In the genomic region with DNA sequence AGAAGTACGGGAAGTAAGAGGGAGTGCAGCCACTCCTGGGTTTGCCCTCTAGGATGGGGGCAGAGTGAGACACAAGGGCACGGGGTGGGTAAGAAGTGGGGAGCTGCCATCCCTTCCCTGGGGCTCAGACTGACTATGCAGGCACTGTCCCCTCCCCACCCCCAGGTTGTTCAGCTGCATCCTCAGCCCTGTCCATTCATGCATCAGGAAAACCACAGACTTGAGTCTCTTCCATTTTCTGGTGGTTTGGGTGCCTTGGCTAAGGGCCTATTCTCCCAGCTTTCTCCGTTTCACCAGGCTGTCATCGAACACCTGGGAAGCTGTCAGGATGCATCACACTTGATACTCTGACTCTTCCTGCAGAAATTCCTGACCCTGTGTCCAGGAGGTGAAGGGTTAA, we compare ENCODE assay signal across 19 cellular contexts.
DNase-seq lines count a peak whose midpoint lies in the region; ATAC-seq, FAIRE-seq and TF ChIP-seq lines count a peak whose summit lies in the region.
"Had no signal": no experiment of that assay in that cellular context is flagged by ENCODE, and none has a peak within 500 bp of the region (broad histone marks: within the 10 kb centered on the region; RNA-seq: fewer than 3 reads in every experiment).

No MANE protein-coding gene starts in this region.

- no peaks in the 10 kb centered on the region for H3K36me3 Mint-ChIP-seq in astrocyte (ENCODE audit: low read depth, unreplicated experiment)

- no peaks in the 10 kb centered on the region for H3K79me2 ChIP-seq in astrocyte (ENCODE audit: insufficient read depth, low read length)

- H3K36me3 ChIP-seq in astrocyte (ENCODE audit: insufficient read depth, low read length) (no peaks in the 10 kb centered on the region), esophagus (ENCODE audit: control insufficient read depth in 2 of 2, insufficient read depth in 2 of 2, low read length in 1 of 2) (no peaks in the 10 kb centered on the region), heart right ventricle (no peaks in the 10 kb centered on the region), mesenchymal stem cell (ENCODE audit: control insufficient read depth in 1 of 2, insufficient read depth in 2 of 2, low read depth in 1 of 2, low read length in 2 of 2) (no peaks in the 10 kb centered on the region)

- WGBS in esophagus, 2 donors, result 41 to 62% methylated on average over 4 of the region's 4 CpGs
- WGBS in heart right ventricle, 2 donors, result 71 to 74% methylated on average over 4 of the region's 4 CpGs
- 81% methylated on average over 4 of the region's 4 CpGs for WGBS in mesenchymal stem cell

- no peaks in the 10 kb centered on the region for H3K79me1 ChIP-seq in mesenchymal stem cell (replicated peaks; ENCODE audit: low read length, poor library complexity, severe bottlenecking)

- TF ChIP-seq CTCF in astrocyte (IDR thresholded peaks at IDR 0.05; ENCODE audit: insufficient read depth, low read depth, low read length) (no peak), heart right ventricle (IDR thresholded peaks at IDR 0.05) (no peak)

- no peak overlapping the region for H2BK5ac ChIP-seq in mesenchymal stem cell (ENCODE audit: low read depth, low read length, poor library complexity, severe bottlenecking)

- peaks cover 9% of the 10 kb centered on the region for H3K9me3 Mint-ChIP-seq in astrocyte (ENCODE audit: unreplicated experiment)

- no peak overlapping the region for H3K4me3 ChIP-seq in astrocyte (ENCODE audit: insufficient read depth, low read depth, low read length)
- no peak overlapping the region for H3K4me3 ChIP-seq in esophagus (ENCODE audit: low read depth in 1 of 2, low read length in 2 of 2)
- H3K4me3 ChIP-seq in heart right ventricle, result no peak overlapping the region
- H3K4me3 ChIP-seq in mesenchymal stem cell (ENCODE audit: insufficient read depth in 1 of 2, low read depth in 1 of 2, low read length in 2 of 2), result no peak overlapping the region
- H3K4me3 ChIP-seq: SK-N-MC had no signal

- no peak overlapping the region for H4K91ac ChIP-seq in mesenchymal stem cell (ENCODE audit: low read length)

- H2AFZ ChIP-seq in astrocyte (ENCODE audit: low read depth, low read length) (no peak overlapping the region), mesenchymal stem cell (ENCODE audit: low read depth, low read length) (no peak overlapping the region)

- no peak overlapping the region for H2BK15ac ChIP-seq in mesenchymal stem cell (ENCODE audit: low read depth, poor library complexity, severe bottlenecking)

- H4K20me1 ChIP-seq in astrocyte (ENCODE audit: insufficient read depth, low read length), result no peaks in the 10 kb centered on the region

- no peak overlapping the region for H4K8ac ChIP-seq in mesenchymal stem cell (ENCODE audit: low read length)

- H3K9me3 ChIP-seq in astrocyte (ENCODE audit: insufficient read depth, low read depth, low read length) (peaks cover 6% of the 10 kb centered on the region), esophagus (ENCODE audit: control insufficient read depth in 2 of 2, insufficient read depth in 1 of 2, low read depth in 1 of 2, low read length in 1 of 2) (peaks cover 0 to 2% of the 10 kb centered on the region in 2 donors), heart right ventricle (peaks cover 0 to 16% (median 0%) of the 10 kb centered on the region in 11 donors), mesenchymal stem cell (ENCODE audit: control insufficient read depth, low read length) (peaks cover 9% of the 10 kb centered on the region)

- no peak for ATAC-seq in heart right ventricle

- H3K27ac ChIP-seq in astrocyte (ENCODE audit: low read depth, low read length), result no peak overlapping the region
- peak overlapping the region; percentile 46 to 74 for H3K27ac ChIP-seq in esophagus (ENCODE audit: low read depth in 2 of 2, low read length in 1 of 2)
- H3K27ac ChIP-seq in heart right ventricle, result no peak overlapping the region
- no peak overlapping the region for H3K27ac ChIP-seq in mesenchymal stem cell (ENCODE audit: low read length, poor library complexity, severe bottlenecking)
- H3K27ac ChIP-seq: SK-N-MC had no signal

- H3K27ac Mint-ChIP-seq in astrocyte (ENCODE audit: unreplicated experiment), result no peak overlapping the region
- H3K27ac Mint-ChIP-seq: B cell; CD4-positive, alpha-beta memory T cell had no signal

- no peaks in the 10 kb centered on the region for H3K4me1 ChIP-seq in astrocyte (ENCODE audit: insufficient read depth, low read length)
- peaks cover 0 to 9% of the 10 kb centered on the region in 2 donors for H3K4me1 ChIP-seq in esophagus (ENCODE audit: control insufficient read depth in 2 of 2, insufficient read depth in 2 of 2, low read length in 1 of 2)
- H3K4me1 ChIP-seq in heart right ventricle, result peaks cover 0 to 7% (median 0%) of the 10 kb centered on the region in 9 donors
- no peaks in the 10 kb centered on the region for H3K4me1 ChIP-seq in mesenchymal stem cell (ENCODE audit: control insufficient read depth, insufficient read depth, low read depth, low read length)

- FAIRE-seq in astrocyte (lab: Jason Lieb, UNC), result no peak
- FAIRE-seq: HTR-8/SVneo had no signal

- H3K18ac ChIP-seq in mesenchymal stem cell (ENCODE audit: low read depth in 1 of 2, low read length in 2 of 2), result no peak overlapping the region

- H3K9ac ChIP-seq in astrocyte (ENCODE audit: low read length) (no peak overlapping the region), mesenchymal stem cell (ENCODE audit: low read length) (no peak overlapping the region)

- intact Hi-C loops in heart right ventricle (cut with DNase I), result no loop called here

- peaks cover 3% of the 10 kb centered on the region for H3K27me3 ChIP-seq in astrocyte (ENCODE audit: insufficient read depth, low read length)
- H3K27me3 ChIP-seq in esophagus (ENCODE audit: control insufficient read depth in 1 of 2, insufficient read depth in 2 of 2, low read length in 2 of 2), result no peaks in the 10 kb centered on the region
- peaks cover 0 to 8% (median 0%) of the 10 kb centered on the region in 7 donors for H3K27me3 ChIP-seq in heart right ventricle
- H3K27me3 ChIP-seq in mesenchymal stem cell (ENCODE audit: control insufficient read depth in 1 of 2, insufficient read depth in 1 of 2, low read length in 2 of 2), result peaks cover 11 to 40% of the 10 kb centered on the region in 2 experiments

- H3K4me3 Mint-ChIP-seq in astrocyte (ENCODE audit: unreplicated experiment), result no peak overlapping the region
- H3K4me3 Mint-ChIP-seq: B cell; CD4-positive, alpha-beta memory T cell had no signal

- DNase-seq in HS-5 (ENCODE audit: low read depth) (peak; percentile 3), astrocyte (ENCODE audit: low read depth) (peak; percentile 30), renal cortical epithelial cell (ENCODE audit: low read depth) (peak; percentile 54), heart right ventricle (no peak), NCI-H1092 (lab: John Stamatoyannopoulos, UW) (no peak), NOMO-1 treated with DMSO at 0.1 percent for 48 hours (lab: John Stamatoyannopoulos, UW; ENCODE audit: unreplicated experiment) (no peak), mesenchymal stem cell (no peak)
- DNase-seq: Calu3; CD4-positive, alpha-beta memory T cell; DMS53; H7; NCI-H1417 treated with DMSO at 0.1 percent for 48 hours; NCI-H1930; NCI-H748 treated with DMSO at 0.1 percent for 48 hours; Right ventricle myocardium superior had no signal

- H3K27me3 Mint-ChIP-seq in astrocyte (ENCODE audit: low read depth, unreplicated experiment), result peaks cover 42% of the 10 kb centered on the region

- H3K14ac ChIP-seq in mesenchymal stem cell (ENCODE audit: low read length in 2 of 2), result no peak overlapping the region

- H2AK5ac ChIP-seq in mesenchymal stem cell (ENCODE audit: low read length, severe bottlenecking), result no peak overlapping the region

- no peak overlapping the region for H3K4me2 ChIP-seq in astrocyte (ENCODE audit: low read length)
- no peak overlapping the region for H3K4me2 ChIP-seq in mesenchymal stem cell (ENCODE audit: low read length, poor library complexity, severe bottlenecking)

- H3K4me1 Mint-ChIP-seq in astrocyte (ENCODE audit: low read depth, unreplicated experiment), result no peaks in the 10 kb centered on the region
- H3K4me1 Mint-ChIP-seq: B cell; CD4-positive, alpha-beta memory T cell had no signal

- H2BK12ac ChIP-seq in mesenchymal stem cell (ENCODE audit: low read length in 2 of 2), result no peak overlapping the region

- H2BK120ac ChIP-seq in mesenchymal stem cell (ENCODE audit: low read depth, low read length), result no peak overlapping the region

- H3K4ac ChIP-seq in mesenchymal stem cell (ENCODE audit: low read depth in 1 of 2, low read length in 2 of 2), result no peak overlapping the region

- no peak overlapping the region for H3K23ac ChIP-seq in mesenchymal stem cell (ENCODE audit: low read length in 2 of 2)

Comparison
In these comparisons a context has a peak if more than half of its experiments do, and no peak if none do; other contexts are left out.
1. DNase-seq: peak in HS-5 (single experiment), astrocyte (single experiment) and renal cortical epithelial cell (single experiment); none in heart right ventricle (0 of 2), NCI-H1092 (single experiment), NOMO-1 treated with DMSO at 0.1 percent for 48 hours (single experiment) and mesenchymal stem cell (single experiment).
2. H3K27ac ChIP-seq: peak in esophagus (2 of 2); none in astrocyte (single experiment), heart right ventricle (0 of 10) and mesenchymal stem cell (single experiment).